11 cellular contexts compared by ENCODE assay signal in the genomic region with DNA sequence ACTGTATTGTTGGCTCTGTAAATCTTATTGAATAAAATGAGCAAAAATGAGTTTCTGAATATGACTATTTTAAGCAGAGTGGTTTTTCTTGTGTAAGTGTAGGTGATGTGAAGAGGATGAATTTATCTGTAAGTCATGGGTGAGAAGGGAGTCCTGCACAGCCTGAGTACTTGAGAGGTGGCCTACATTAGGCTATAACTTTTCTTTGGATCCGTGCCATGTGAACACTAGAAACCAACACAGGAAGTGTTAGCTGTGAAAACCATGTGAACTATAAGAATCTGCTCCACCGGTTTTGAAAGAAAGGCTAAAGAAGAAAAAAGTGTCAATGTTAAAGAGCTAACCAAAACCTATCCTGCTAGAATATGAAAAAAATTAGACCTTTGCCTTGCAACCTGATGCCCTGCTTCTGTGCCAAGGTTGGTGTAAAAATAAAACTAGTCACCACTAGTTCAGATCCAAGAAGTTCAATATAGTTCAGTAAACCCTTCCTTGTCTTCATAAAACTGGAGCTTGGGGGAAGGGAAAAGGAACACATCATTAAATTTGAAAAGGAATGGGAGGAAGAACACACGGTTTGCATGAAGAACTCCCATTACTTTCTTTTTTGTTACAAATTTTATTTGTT. TPM values are rescaled to one million over a fixed set of nuclear protein-coding genes. Genes with fewer than 3 reads are reported as not detected.
A peak's percentile ranks its signal among the peaks of the same experiment; 100 is the strongest.
DNase-seq lines count a peak whose midpoint lies in the region; ATAC-seq, FAIRE-seq and TF ChIP-seq lines count a peak whose summit lies in the region.
"Had no signal": no experiment of that assay in that cellular context is flagged by ENCODE, and none has a peak within 500 bp of the region (broad histone marks: within the 10 kb centered on the region; RNA-seq: fewer than 3 reads in every experiment).

No MANE protein-coding gene starts in this region.

- intact Hi-C loops in HepG2 (cut with micrococcal nuclease; ENCODE audit: unreplicated experiment) = no loop called here

- H2AFZ ChIP-seq in HepG2 (ENCODE audit: low read length) = no peak overlapping the region

- H3K9ac ChIP-seq in HepG2 (ENCODE audit: insufficient read depth, low read depth, low read length) = no peak overlapping the region

- H4K20me1 ChIP-seq in HepG2 (ENCODE audit: insufficient read depth, low read length) = no peaks in the 10 kb centered on the region

- 91% methylated on average over 3 of the region's 3 CpGs for WGBS in HepG2 (ENCODE audit: low lambda C conversion rate)

- no peak for TF ChIP-seq CTCF in HepG2 (CRISPR knock-in tag; IDR thresholded peaks at IDR 0.05)

- POLR2A ChIA-PET in HepG2 (lab: Yijun Ruan, JAX) = interaction anchor here (1.0 kb wide), 1 partner anchor 18 kb away, joined by 3 read pairs; no protein-coding TSS in a partner anchor

- no peak for FAIRE-seq in HepG2 (lab: Jason Lieb, UNC)

- no peak for TF ChIP-seq EP300 in HepG2 (IDR thresholded peaks at IDR 0.05; ENCODE audit: low read depth in 2 of 2, low read length in 2 of 2)
- no peak for TF ChIP-seq EP300 in HepG2 (CRISPR knock-in tag; IDR thresholded peaks at IDR 0.05; ENCODE audit: borderline replicate concordance)

- no peak for TF ChIP-seq RAD21 in HepG2 (CRISPR knock-in tag; IDR thresholded peaks at IDR 0.05)

- no peak for TF ChIP-seq POLR2A in HepG2 (IDR thresholded peaks at IDR 0.05; ENCODE audit: insufficient read depth in 1 of 2, low read depth in 2 of 2, low read length in 2 of 2)

- ATAC-seq in GM21447 (IDR thresholded peaks at IDR 0.05; ENCODE audit: unreplicated experiment) (peak; percentile 79), HepG2 (no peak), GM21576 (IDR thresholded peaks at IDR 0.05; ENCODE audit: unreplicated experiment) (no peak)

- no peak overlapping the region for H3K4me3 ChIP-seq in HepG2 (replicated peaks in 1 of 3; ENCODE audit: insufficient read depth in 1 of 3, low read depth in 2 of 3, low read length in 3 of 3)
- H3K4me3 ChIP-seq: Peyer's patch, suprapubic skin had no signal

- peaks cover 1 to 37% of the 10 kb centered on the region in 2 experiments; a peak in 4 of 5 replicates for H3K36me3 ChIP-seq in HepG2 (replicated peaks in 1 of 2; ENCODE audit: control insufficient read depth in 1 of 2, insufficient read depth in 2 of 2, low read length in 2 of 2)
- H3K36me3 ChIP-seq: Peyer's patch, suprapubic skin had no signal

- in situ Hi-C loops in HepG2 (cut with HindIII; ENCODE audit: extremely low pct_ligation_motif_present, low pct_unique_long_range_greater_than_20kb) = loop anchor here (5.0 kb wide), 1 partner anchor 84 kb away; no protein-coding TSS in a partner anchor

- no peak overlapping the region for H3K4me2 ChIP-seq in HepG2 (ENCODE audit: low read depth, low read length)

- BruUV-seq in HepG2 (replicated peaks; lab: Mats Ljungman, UMichigan) = no TSS peak

- peaks cover 6% of the 10 kb centered on the region for H3K9me3 ChIP-seq in HepG2 (ENCODE audit: low read length)
- H3K9me3 ChIP-seq: Peyer's patch, suprapubic skin had no signal

- CTCF ChIA-PET in HepG2 (lab: Yijun Ruan, JAX; ENCODE audit: low intra/inter-chr PET ratio, low total read pairs) = no interaction called here

- no peaks in the 10 kb centered on the region for H3K27me3 ChIP-seq in HepG2 (ENCODE audit: control insufficient read depth in 1 of 2, insufficient read depth in 2 of 2, low read length in 2 of 2)
- H3K27me3 ChIP-seq: Peyer's patch, suprapubic skin had no signal

- peaks cover 50% of the 10 kb centered on the region for H3K4me1 ChIP-seq in HepG2 (ENCODE audit: insufficient read depth, low read length)

- DNase-seq in EL = peak; percentile 31
- DNase-seq in SHP77 treated with DMSO at 0.1 percent for 48 hours (lab: John Stamatoyannopoulos, UW) = peak; percentile 18
- DNase-seq in HepG2 (ENCODE audit: low spot score) = no peak
- DNase-seq in LoVo (ENCODE audit: low spot score) = no peak
- no peak for DNase-seq in NCI-H2107 treated with DMSO at 0.1 percent for 48 hours (lab: John Stamatoyannopoulos, UW; ENCODE audit: unreplicated experiment)
- no peak for DNase-seq in COLO668 (lab: John Stamatoyannopoulos, UW; ENCODE audit: unreplicated experiment)
- DNase-seq: hypothalamus, Peyer's patch had no signal

- H3K79me2 ChIP-seq in HepG2 (ENCODE audit: insufficient read depth, low read length) = peaks cover 28% of the 10 kb centered on the region

- H3K27ac ChIP-seq in HepG2 (ENCODE audit: extremely low read length, insufficient read depth, low read length) = no peak overlapping the region
- H3K27ac ChIP-seq: suprapubic skin had no signal

TF ChIP-seq in HepG2, 621 proteins besides CTCF, POLR2A, EP300 and RAD21:
- no peak for TF ChIP-seq DNMT3B (CRISPR knock-in tag; conservative IDR thresholded peaks at IDR 0.05)
- no peak for TF ChIP-seq MTA3 (CRISPR knock-in tag; IDR thresholded peaks at IDR 0.05)
- no peak for TF ChIP-seq ZNF441 (CRISPR knock-in tag; IDR thresholded peaks at IDR 0.05; ENCODE audit: borderline replicate concordance)
- TF ChIP-seq TCF7 (IDR thresholded peaks at IDR 0.05; ENCODE audit: low read depth) = no peak
- no peak for TF ChIP-seq ZNF451 (CRISPR knock-in tag; IDR thresholded peaks at IDR 0.05)
- TF ChIP-seq, protein P1, sequence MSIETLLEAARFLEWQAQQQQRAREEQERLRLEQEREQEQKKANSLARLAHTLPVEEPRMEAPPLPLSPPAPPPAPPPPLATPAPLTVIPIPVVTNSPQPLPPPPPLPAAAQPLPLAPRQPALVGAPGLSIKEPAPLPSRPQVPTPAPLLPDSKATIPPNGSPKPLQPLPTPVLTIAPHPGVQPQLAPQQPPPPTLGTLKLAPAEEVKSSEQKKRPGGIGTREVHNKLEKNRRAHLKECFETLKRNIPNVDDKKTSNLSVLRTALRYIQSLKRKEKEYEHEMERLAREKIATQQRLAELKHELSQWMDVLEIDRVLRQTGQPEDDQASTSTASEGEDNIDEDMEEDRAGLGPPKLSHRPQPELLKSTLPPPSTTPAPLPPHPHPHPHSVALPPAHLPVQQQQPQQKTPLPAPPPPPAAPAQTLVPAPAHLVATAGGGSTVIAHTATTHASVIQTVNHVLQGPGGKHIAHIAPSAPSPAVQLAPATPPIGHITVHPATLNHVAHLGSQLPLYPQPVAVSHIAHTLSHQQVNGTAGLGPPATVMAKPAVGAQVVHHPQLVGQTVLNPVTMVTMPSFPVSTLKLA (IDR thresholded peaks at IDR 0.05) = no peak
- 0 out of 2 replicates have a peak, but pooled peaks have one; percentile 12 for TF ChIP-seq ZSCAN9 (CRISPR knock-in tag; IDR thresholded peaks at IDR 0.05; ENCODE audit: borderline replicate concordance)

RNA-seq across cellular contexts. Expression of a gene that starts 21.3 kb away (rescaled TPM):
- 42.4 and 68.9 TPM in 2 replicates for total RNA-seq in HepG2 (2016; rRNA removed; fragmentation: Illumina TruSeq; extraction: Trizol)
- total RNA-seq in HepG2 (2016; cell fraction: cytosol; rRNA removed; fragmentation: Illumina TruSeq; extraction: Trizol; ENCODE audit: low read depth) = 7.3 TPM in 2 replicates
- total RNA-seq in HepG2 (2016; cell fraction: insoluble cytoplasmic fraction; rRNA removed; fragmentation: Illumina TruSeq; extraction: Trizol) = 36.6 and 64.1 TPM in 2 replicates
- 13.6 and 62.2 TPM in 2 replicates for total RNA-seq in HepG2 (2016; cell fraction: membrane; rRNA removed; fragmentation: Illumina TruSeq; extraction: Trizol)
- total RNA-seq in HepG2 (2016; cell fraction: nucleus; rRNA removed; fragmentation: Illumina TruSeq; extraction: Trizol) = 117 and 122 TPM in 2 replicates
- 55.9 and 56.7 TPM in 2 replicates for polyA plus RNA-seq in HepG2 (2011; rRNA removed)
- polyA plus RNA-seq in HepG2 (2011; cell fraction: cytosol; rRNA removed) = 28.0 and 47.5 TPM in 2 replicates
- 39.0 and 50.9 TPM in 2 replicates for polyA plus RNA-seq in HepG2 (2011; cell fraction: nucleus; rRNA removed)
- 55.3 and 86.1 TPM in 2 replicates for polyA plus RNA-seq in HepG2 (2012)
- polyA plus RNA-seq in HepG2 (2016; cell fraction: cytosol; fragmentation: Illumina TruSeq; extraction: Trizol; ENCODE audit: low read depth) = 2.6 and 3.2 TPM in 2 replicates
- polyA plus RNA-seq in HepG2 (2016; cell fraction: insoluble cytoplasmic fraction; fragmentation: Illumina TruSeq; extraction: Trizol; ENCODE audit: low read depth) = 36.0 and 37.9 TPM in 2 replicates
- 7.2 and 7.6 TPM in 2 replicates for polyA plus RNA-seq in HepG2 (2016; cell fraction: membrane; fragmentation: Illumina TruSeq; extraction: Trizol; ENCODE audit: low read depth)
- 24.9 and 26.8 TPM in 2 replicates for polyA plus RNA-seq in HepG2 (2016; cell fraction: nucleus; fragmentation: Illumina TruSeq; extraction: Trizol; ENCODE audit: insufficient read depth, low read depth)
- 1.6 and 88.7 TPM in 2 replicates for polyA minus RNA-seq in HepG2 (2011; rRNA and poly(A)+ RNA removed; ENCODE audit: low replicate concordance)
- 58.0 and 80.2 TPM in 2 replicates for polyA minus RNA-seq in HepG2 (2011; cell fraction: cytosol; rRNA and poly(A)+ RNA removed)
- polyA minus RNA-seq in HepG2 (2011; cell fraction: nucleus; rRNA and poly(A)+ RNA removed) = 775 and 905 TPM in 2 replicates

Comparison
In these comparisons a context has a peak if more than half of its experiments do, and no peak if none do; other contexts are left out.
1. DNase-seq: peak in EL (single experiment) and SHP77 treated with DMSO at 0.1 percent for 48 hours (single experiment); none in HepG2 (single experiment), LoVo (single experiment), NCI-H2107 treated with DMSO at 0.1 percent for 48 hours (single experiment) and COLO668 (single experiment).